ENCODE assay signal across 8 cellular contexts in genomic region chr10:75404023-75404334, GRCh38. TPM values are rescaled to one million over a fixed set of nuclear protein-coding genes. Genes with fewer than 3 reads are reported as not detected.
A peak's percentile ranks its signal among the peaks of the same experiment; 100 is the strongest.
DNase-seq lines count a peak whose midpoint lies in the region; ATAC-seq and TF ChIP-seq lines count a peak whose summit lies in the region.

No MANE protein-coding gene starts in this region.

- BruUV-seq in MCF 10A (replicated peaks; lab: Mats Ljungman, UMichigan) = no TSS peak

- DNase-seq in cardiac muscle cell (ENCODE audit: low read depth in 1 of 2, low spot score in 1 of 2) (no peak), left ventricle myocardium superior (no peak), MCF 10A (ENCODE audit: unreplicated experiment) (no peak), lung (ENCODE audit: low spot score) (no peak), upper lobe of left lung (no peak), retina (no peak), NAMALWA (ENCODE audit: low spot score) (no peak), NCI-H748 (lab: John Stamatoyannopoulos, UW; ENCODE audit: unreplicated experiment) (no peak)

- H3K27ac ChIP-seq in cardiac muscle cell (peak overlapping the region; percentile 90), lung (ENCODE audit: low read depth in 1 of 2, low read length in 1 of 2) (peak overlapping the region in 1 of 2 donors; percentile 83), upper lobe of left lung (peak overlapping the region; percentile 98)

- H3K9me3 Mint-ChIP-seq in MCF 10A (ENCODE audit: unreplicated experiment) = no peaks in the 10 kb centered on the region

- TF ChIP-seq CTCF in cardiac muscle cell (IDR thresholded peaks at IDR 0.05; ENCODE audit: low read depth, low read length) (no peak), MCF 10A (IDR thresholded peaks at IDR 0.05; ENCODE audit: unreplicated experiment) (no peak), lung (IDR thresholded peaks at IDR 0.05; ENCODE audit: control extremely low read depth, extremely low read depth) (no peak), upper lobe of left lung (IDR thresholded peaks at IDR 0.05) (no peak)

- H3K27ac Mint-ChIP-seq in MCF 10A (ENCODE audit: low read depth, unreplicated experiment) = no peak overlapping the region

- POLR2A ChIA-PET in MCF 10A (lab: Yijun Ruan, JAX) = interaction anchor here (0.6 to 4.4 kb wide), 5 partner anchors 26 to 1620 kb away, joined by 3 to 54 read pairs (median 3); partner anchors contain the start of gene LRMDA

- H3K4me1 Mint-ChIP-seq in MCF 10A (ENCODE audit: insufficient read depth, unreplicated experiment) = peaks cover 5% of the 10 kb centered on the region

- 6% methylated on average over 15 of the region's 15 CpGs for WGBS in lung, 2 donors
- WGBS in upper lobe of left lung, 2 donors = 1 to 4% methylated on average over 13 to 15 of the region's 15 CpGs

- H3K4me3 Mint-ChIP-seq in MCF 10A (ENCODE audit: unreplicated experiment) = peak overlapping the region; percentile 80

- ATAC-seq in left ventricle myocardium superior = no peak
- no peak for ATAC-seq in lung (ENCODE audit: insufficient read depth, low FRiP score)
- ATAC-seq in upper lobe of left lung (ENCODE audit: low FRiP score in 2 of 2) = no peak

- intact Hi-C loops in left ventricle myocardium superior (cut with micrococcal nuclease) = loop anchor here (10.0 kb wide), 1 partner anchor 901 kb away; no protein-coding TSS in a partner anchor
- intact Hi-C loops in MCF 10A (cut with micrococcal nuclease) = loop anchor here (5.0 to 10.0 kb wide), 4 partner anchors 131 to 1578 kb away; no protein-coding TSS in a partner anchor

- H3K9me3 ChIP-seq in cardiac muscle cell (ENCODE audit: low read depth) (no peaks in the 10 kb centered on the region), lung (ENCODE audit: control insufficient read depth in 2 of 2, insufficient read depth in 1 of 2, low read length in 1 of 2) (no peaks in the 10 kb centered on the region), upper lobe of left lung (no peaks in the 10 kb centered on the region)

- H3K4me3 ChIP-seq in cardiac muscle cell = peak overlapping the region; percentile 97
- peak overlapping the region; percentile 46 for H3K4me3 ChIP-seq in lung
- H3K4me3 ChIP-seq in upper lobe of left lung = peak overlapping the region; percentile 39 to 86 (median 82)

- H3K36me3 ChIP-seq in cardiac muscle cell (peaks cover under 1% of the 10 kb centered on the region), lung (ENCODE audit: control insufficient read depth in 2 of 2, insufficient read depth in 2 of 2, low read length in 2 of 2) (peaks cover 0 to 8% of the 10 kb centered on the region in 2 donors), upper lobe of left lung (peaks cover 0 to 7% (median 4%) of the 10 kb centered on the region in 4 donors)

- TF ChIP-seq EP300 in upper lobe of left lung (IDR thresholded peaks at IDR 0.05) = no peak

- H3K4me1 ChIP-seq in cardiac muscle cell (ENCODE audit: low read depth) (peaks cover 8% of the 10 kb centered on the region), lung (ENCODE audit: control insufficient read depth in 2 of 2, insufficient read depth in 2 of 2, low read length in 2 of 2) (peaks cover 0 to 8% of the 10 kb centered on the region in 2 donors), upper lobe of left lung (peaks cover 29 to 64% (median 39%) of the 10 kb centered on the region in 4 donors)

- CTCF ChIA-PET in MCF 10A (lab: Yijun Ruan, JAX) = interaction anchor here (0.6 to 1.4 kb wide), 2 partner anchors 24 to 284 kb away, joined by 3 to 5 read pairs; no protein-coding TSS in a partner anchor

- peak in 1 of 4 donors; percentile 48 for TF ChIP-seq POLR2A in upper lobe of left lung (IDR thresholded peaks at IDR 0.05)

- peaks cover 29% of the 10 kb centered on the region for H3K27me3 ChIP-seq in cardiac muscle cell
- H3K27me3 ChIP-seq in lung (ENCODE audit: control insufficient read depth, insufficient read depth) = no peaks in the 10 kb centered on the region
- peaks cover 0 to 13% (median 2%) of the 10 kb centered on the region in 4 donors for H3K27me3 ChIP-seq in upper lobe of left lung

- peaks cover 9% of the 10 kb centered on the region for H3K36me3 Mint-ChIP-seq in MCF 10A (ENCODE audit: insufficient read depth, unreplicated experiment)

- no peaks in the 10 kb centered on the region for H3K27me3 Mint-ChIP-seq in MCF 10A (ENCODE audit: insufficient read depth, unreplicated experiment)

RNA-seq across cellular contexts. Expression of gene ZNF503, which starts 2.4 kb away (rescaled TPM):
- total RNA-seq in cardiac muscle cell (110 and 124 TPM in 2 replicates), left ventricle myocardium superior (6.8 TPM), MCF 10A (2022) (7.3 and 8.1 TPM in 2 replicates), lung (10 to 100 TPM; 24.8 to 37.8 TPM), upper lobe of left lung (10 to 100 TPM; 15.0 to 44.6 (median 23.5) TPM)
- polyA plus RNA-seq in cardiac muscle cell (37.3 and 41.8 TPM in 2 replicates), lung (10 to 100 TPM; 11.7 to 32.1 TPM)

RNA-seq across cellular contexts. Expression of gene LRMDA, which starts 27.4 kb away (rescaled TPM):
- total RNA-seq in cardiac muscle cell = 3.0 and 6.2 TPM in 2 replicates
- 11.7 and 29.3 TPM in 2 replicates for polyA plus RNA-seq in cardiac muscle cell
- 23.1 TPM for total RNA-seq in left ventricle myocardium superior
- not detected in 2 replicates for total RNA-seq in MCF 10A (2022)
- total RNA-seq in lung = 10 to 100 TPM; 15.5 to 40.8 TPM
- 10 to 100 TPM; 12.1 to 27.8 TPM for polyA plus RNA-seq in lung
- total RNA-seq in upper lobe of left lung = 100 to 1,000 TPM in 1 of 6 donors, 10 to 100 TPM in 5; 12.8 to 185 (median 18.1) TPM

Comparison
In these comparisons a context has a peak if more than half of its experiments do, and no peak if none do; other contexts are left out.
1. H3K4me3 ChIP-seq: peak in every context shown above with its lines; median percentile 97 in cardiac muscle cell; 82 in upper lobe of left lung; 46 in lung.